ENCODE assay signal across 17 cellular contexts in the genomic region with DNA sequence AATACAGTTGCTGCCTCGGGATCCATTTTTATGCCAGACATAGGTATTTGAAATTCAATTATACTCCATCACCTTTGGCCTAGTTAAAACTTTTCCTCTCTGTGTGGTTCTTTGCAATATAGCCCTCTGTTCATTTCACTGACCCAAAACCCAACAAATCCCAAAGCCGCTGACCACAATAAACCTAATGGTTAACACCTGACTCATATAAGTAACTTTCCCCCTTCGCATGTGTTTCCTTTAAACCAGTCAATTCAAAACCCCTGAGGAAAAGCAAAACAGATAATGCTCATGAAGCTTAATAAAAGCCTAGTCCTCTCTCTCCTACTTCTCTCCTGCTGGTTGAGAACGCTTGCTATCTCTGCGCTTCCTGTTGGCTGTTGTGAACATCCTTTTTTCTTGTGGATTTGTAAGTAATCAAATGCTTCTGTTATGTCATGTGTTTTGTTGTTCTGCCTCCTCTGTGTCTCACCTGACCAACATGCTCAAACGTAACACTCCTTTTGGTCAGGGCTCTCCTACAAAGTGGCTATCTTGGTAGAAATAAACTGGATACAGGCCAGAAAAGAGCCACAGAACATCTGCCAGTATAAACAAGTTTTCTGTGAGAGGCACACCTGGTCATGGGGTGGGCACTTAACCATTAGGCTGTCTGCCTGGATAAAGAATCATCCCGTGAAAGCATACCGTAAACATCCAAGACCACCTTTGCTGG.
DNase-seq lines count a peak whose midpoint lies in the region; ATAC-seq and TF ChIP-seq lines count a peak whose summit lies in the region.
"Had no signal": no experiment of that assay in that cellular context is flagged by ENCODE, and none has a peak within 500 bp of the region (broad histone marks: within the 10 kb centered on the region; RNA-seq: fewer than 3 reads in every experiment).

No MANE protein-coding gene starts in this region.

- no peak overlapping the region for H3K27ac ChIP-seq in SJCRH30
- H3K27ac ChIP-seq: Peyer's patch had no signal

- DNase-seq in DMS153 treated with DMSO at 0.1 percent for 48 hours (lab: John Stamatoyannopoulos, UW; ENCODE audit: unreplicated experiment) = peak; percentile 22
- DNase-seq in M059J (ENCODE audit: low read depth) = peak; percentile 94
- DNase-seq in WTC11 (ENCODE audit: low spot score) = no peak
- DNase-seq in kidney tubule cell (ENCODE audit: low spot score) = peak; percentile 96
- no peak for DNase-seq in DMS79 treated with DMSO at 0.1 percent for 48 hours (lab: John Stamatoyannopoulos, UW)
- no peak for DNase-seq in SJCRH30
- DNase-seq in superior temporal gyrus (ENCODE audit: extremely low spot score) = no peak
- DNase-seq: activated CD8-positive, alpha-beta T cell treated with anti-CD3 and anti-CD28 coated beads for 36 hours; activated effector memory CD4-positive, alpha-beta T cell treated with Interleukin-2 at 50 U/mL for 16 hours; BE2C; hippocampal formation; nephron progenitor cell; Peyer's patch; stimulated activated naive CD8-positive, alpha-beta T cell treated with anti-CD3 and anti-CD28 coated beads, Interleukin-15, amount 100 ng/mL, for 72 hours; T1000 had no signal

- peaks cover 6% of the 10 kb centered on the region; the same call in 1 of the 2 replicates for H3K4me1 ChIP-seq in SJCRH30
- H3K4me1 ChIP-seq: BE2C, Peyer's patch had no signal

- CTCF ChIA-PET in WTC11 (lab: Charles Lee) = no interaction called here

- H3K27ac Mint-ChIP-seq in WTC11 = peak overlapping the region; percentile 87
- H3K27ac Mint-ChIP-seq: activated CD8-positive, alpha-beta T cell treated with anti-CD3 and anti-CD28 coated beads for 36 hours; nephron progenitor cell; stimulated activated naive CD8-positive, alpha-beta T cell treated with anti-CD3 and anti-CD28 coated beads, Interleukin-15, amount 100 ng/mL, for 72 hours had no signal

- H3K4me1 Mint-ChIP-seq in WTC11 = peaks cover 30% of the 10 kb centered on the region
- H3K4me1 Mint-ChIP-seq: nephron progenitor cell; stimulated activated naive CD8-positive, alpha-beta T cell treated with anti-CD3 and anti-CD28 coated beads, Interleukin-15, amount 100 ng/mL, for 72 hours had no signal

- TF ChIP-seq CTCF in WTC11 (IDR thresholded peaks at IDR 0.05) = no peak

- H3K4me3 ChIP-seq in SJCRH30 = no peak overlapping the region
- H3K4me3 ChIP-seq: K562, Peyer's patch had no signal

- no peaks in the 10 kb centered on the region for H3K9me3 ChIP-seq in SJCRH30 (replicated peaks)
- H3K9me3 ChIP-seq: BE2C, Peyer's patch had no signal

- ATAC-seq in WTC11 (peak; percentile 36; the same call in 1 of the 2 replicates), HG03378 (IDR thresholded peaks at IDR 0.05; ENCODE audit: unreplicated experiment) (no peak)
- ATAC-seq: activated CD8-positive, alpha-beta T cell treated with anti-CD3 and anti-CD28 coated beads for 36 hours; K562; stimulated activated naive CD8-positive, alpha-beta T cell treated with anti-CD3 and anti-CD28 coated beads, Interleukin-15, amount 100 ng/mL, for 72 hours had no signal

- H3K4me3 Mint-ChIP-seq in WTC11 = no peak overlapping the region
- H3K4me3 Mint-ChIP-seq: activated CD8-positive, alpha-beta T cell treated with anti-CD3 and anti-CD28 coated beads for 36 hours; nephron progenitor cell; stimulated activated naive CD8-positive, alpha-beta T cell treated with anti-CD3 and anti-CD28 coated beads, Interleukin-15, amount 100 ng/mL, for 72 hours had no signal

- H3K9me3 Mint-ChIP-seq in WTC11 = no peaks in the 10 kb centered on the region
- H3K9me3 Mint-ChIP-seq: activated CD8-positive, alpha-beta T cell treated with anti-CD3 and anti-CD28 coated beads for 36 hours; nephron progenitor cell had no signal

- POLR2A ChIA-PET in WTC11 (lab: Charles Lee) = no interaction called here

- no peaks in the 10 kb centered on the region for H3K36me3 Mint-ChIP-seq in WTC11

- H3K36me3 ChIP-seq in SJCRH30 = no peaks in the 10 kb centered on the region
- H3K36me3 ChIP-seq: BE2C, Peyer's patch had no signal

- no peaks in the 10 kb centered on the region for H3K27me3 ChIP-seq in SJCRH30
- H3K27me3 ChIP-seq: BE2C, Peyer's patch had no signal

- H3K27me3 Mint-ChIP-seq in WTC11 (ENCODE audit: low read depth) = no peaks in the 10 kb centered on the region
- H3K27me3 Mint-ChIP-seq: activated CD8-positive, alpha-beta T cell treated with anti-CD3 and anti-CD28 coated beads for 36 hours; stimulated activated naive CD8-positive, alpha-beta T cell treated with anti-CD3 and anti-CD28 coated beads, Interleukin-15, amount 100 ng/mL, for 72 hours had no signal

TF ChIP-seq in WTC11, 78 proteins besides CTCF, POLR2A, EP300 and RAD21 (continues in another document):
- TF ChIP-seq FOXP1 (CRISPR knock-in tag; IDR thresholded peaks at IDR 0.05; ENCODE audit: borderline replicate concordance) (no peak), CBFB (CRISPR knock-in tag; IDR thresholded peaks at IDR 0.05; ENCODE audit: low read depth) (no peak), ZNF138 (CRISPR knock-in tag; conservative IDR thresholded peaks at IDR 0.05) (no peak), SP1 (CRISPR knock-in tag; conservative IDR thresholded peaks at IDR 0.05) (no peak), ZBTB21 (CRISPR knock-in tag; IDR thresholded peaks at IDR 0.05; ENCODE audit: borderline replicate concordance) (no peak), ZNF396 (CRISPR knock-in tag; IDR thresholded peaks at IDR 0.05; ENCODE audit: borderline replicate concordance) (no peak), KAT7 (CRISPR knock-in tag; IDR thresholded peaks at IDR 0.05; ENCODE audit: borderline replicate concordance) (no peak)
- TF ChIP-seq, protein P1, sequence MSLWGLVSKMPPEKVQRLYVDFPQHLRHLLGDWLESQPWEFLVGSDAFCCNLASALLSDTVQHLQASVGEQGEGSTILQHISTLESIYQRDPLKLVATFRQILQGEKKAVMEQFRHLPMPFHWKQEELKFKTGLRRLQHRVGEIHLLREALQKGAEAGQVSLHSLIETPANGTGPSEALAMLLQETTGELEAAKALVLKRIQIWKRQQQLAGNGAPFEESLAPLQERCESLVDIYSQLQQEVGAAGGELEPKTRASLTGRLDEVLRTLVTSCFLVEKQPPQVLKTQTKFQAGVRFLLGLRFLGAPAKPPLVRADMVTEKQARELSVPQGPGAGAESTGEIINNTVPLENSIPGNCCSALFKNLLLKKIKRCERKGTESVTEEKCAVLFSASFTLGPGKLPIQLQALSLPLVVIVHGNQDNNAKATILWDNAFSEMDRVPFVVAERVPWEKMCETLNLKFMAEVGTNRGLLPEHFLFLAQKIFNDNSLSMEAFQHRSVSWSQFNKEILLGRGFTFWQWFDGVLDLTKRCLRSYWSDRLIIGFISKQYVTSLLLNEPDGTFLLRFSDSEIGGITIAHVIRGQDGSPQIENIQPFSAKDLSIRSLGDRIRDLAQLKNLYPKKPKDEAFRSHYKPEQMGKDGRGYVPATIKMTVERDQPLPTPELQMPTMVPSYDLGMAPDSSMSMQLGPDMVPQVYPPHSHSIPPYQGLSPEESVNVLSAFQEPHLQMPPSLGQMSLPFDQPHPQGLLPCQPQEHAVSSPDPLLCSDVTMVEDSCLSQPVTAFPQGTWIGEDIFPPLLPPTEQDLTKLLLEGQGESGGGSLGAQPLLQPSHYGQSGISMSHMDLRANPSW (CRISPR knock-in tag; conservative IDR thresholded peaks at IDR 0.05; ENCODE audit: low read depth) = no peak
- TF ChIP-seq, protein P2, sequence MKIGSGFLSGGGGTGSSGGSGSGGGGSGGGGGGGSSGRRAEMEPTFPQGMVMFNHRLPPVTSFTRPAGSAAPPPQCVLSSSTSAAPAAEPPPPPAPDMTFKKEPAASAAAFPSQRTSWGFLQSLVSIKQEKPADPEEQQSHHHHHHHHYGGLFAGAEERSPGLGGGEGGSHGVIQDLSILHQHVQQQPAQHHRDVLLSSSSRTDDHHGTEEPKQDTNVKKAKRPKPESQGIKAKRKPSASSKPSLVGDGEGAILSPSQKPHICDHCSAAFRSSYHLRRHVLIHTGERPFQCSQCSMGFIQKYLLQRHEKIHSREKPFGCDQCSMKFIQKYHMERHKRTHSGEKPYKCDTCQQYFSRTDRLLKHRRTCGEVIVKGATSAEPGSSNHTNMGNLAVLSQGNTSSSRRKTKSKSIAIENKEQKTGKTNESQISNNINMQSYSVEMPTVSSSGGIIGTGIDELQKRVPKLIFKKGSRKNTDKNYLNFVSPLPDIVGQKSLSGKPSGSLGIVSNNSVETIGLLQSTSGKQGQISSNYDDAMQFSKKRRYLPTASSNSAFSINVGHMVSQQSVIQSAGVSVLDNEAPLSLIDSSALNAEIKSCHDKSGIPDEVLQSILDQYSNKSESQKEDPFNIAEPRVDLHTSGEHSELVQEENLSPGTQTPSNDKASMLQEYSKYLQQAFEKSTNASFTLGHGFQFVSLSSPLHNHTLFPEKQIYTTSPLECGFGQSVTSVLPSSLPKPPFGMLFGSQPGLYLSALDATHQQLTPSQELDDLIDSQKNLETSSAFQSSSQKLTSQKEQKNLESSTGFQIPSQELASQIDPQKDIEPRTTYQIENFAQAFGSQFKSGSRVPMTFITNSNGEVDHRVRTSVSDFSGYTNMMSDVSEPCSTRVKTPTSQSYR (CRISPR knock-in tag; IDR thresholded peaks at IDR 0.05) = no peak
- TF ChIP-seq, protein P3, sequence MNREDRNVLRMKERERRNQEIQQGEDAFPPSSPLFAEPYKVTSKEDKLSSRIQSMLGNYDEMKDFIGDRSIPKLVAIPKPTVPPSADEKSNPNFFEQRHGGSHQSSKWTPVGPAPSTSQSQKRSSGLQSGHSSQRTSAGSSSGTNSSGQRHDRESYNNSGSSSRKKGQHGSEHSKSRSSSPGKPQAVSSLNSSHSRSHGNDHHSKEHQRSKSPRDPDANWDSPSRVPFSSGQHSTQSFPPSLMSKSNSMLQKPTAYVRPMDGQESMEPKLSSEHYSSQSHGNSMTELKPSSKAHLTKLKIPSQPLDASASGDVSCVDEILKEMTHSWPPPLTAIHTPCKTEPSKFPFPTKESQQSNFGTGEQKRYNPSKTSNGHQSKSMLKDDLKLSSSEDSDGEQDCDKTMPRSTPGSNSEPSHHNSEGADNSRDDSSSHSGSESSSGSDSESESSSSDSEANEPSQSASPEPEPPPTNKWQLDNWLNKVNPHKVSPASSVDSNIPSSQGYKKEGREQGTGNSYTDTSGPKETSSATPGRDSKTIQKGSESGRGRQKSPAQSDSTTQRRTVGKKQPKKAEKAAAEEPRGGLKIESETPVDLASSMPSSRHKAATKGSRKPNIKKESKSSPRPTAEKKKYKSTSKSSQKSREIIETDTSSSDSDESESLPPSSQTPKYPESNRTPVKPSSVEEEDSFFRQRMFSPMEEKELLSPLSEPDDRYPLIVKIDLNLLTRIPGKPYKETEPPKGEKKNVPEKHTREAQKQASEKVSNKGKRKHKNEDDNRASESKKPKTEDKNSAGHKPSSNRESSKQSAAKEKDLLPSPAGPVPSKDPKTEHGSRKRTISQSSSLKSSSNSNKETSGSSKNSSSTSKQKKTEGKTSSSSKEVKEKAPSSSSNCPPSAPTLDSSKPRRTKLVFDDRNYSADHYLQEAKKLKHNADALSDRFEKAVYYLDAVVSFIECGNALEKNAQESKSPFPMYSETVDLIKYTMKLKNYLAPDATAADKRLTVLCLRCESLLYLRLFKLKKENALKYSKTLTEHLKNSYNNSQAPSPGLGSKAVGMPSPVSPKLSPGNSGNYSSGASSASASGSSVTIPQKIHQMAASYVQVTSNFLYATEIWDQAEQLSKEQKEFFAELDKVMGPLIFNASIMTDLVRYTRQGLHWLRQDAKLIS (CRISPR knock-in tag; IDR thresholded peaks at IDR 0.05; ENCODE audit: borderline replicate concordance) = no peak

Comparison
In these comparisons a context has a peak if more than half of its experiments do, and no peak if none do; other contexts are left out.
1. DNase-seq: peak in DMS153 treated with DMSO at 0.1 percent for 48 hours (single experiment), M059J (single experiment) and kidney tubule cell (single experiment); none in WTC11 (single experiment), DMS79 treated with DMSO at 0.1 percent for 48 hours (single experiment), SJCRH30 (0 of 2) and superior temporal gyrus (single experiment).